ENCODE assay signal across 25 cellular contexts in genomic region chr17:77003699-77004098, GRCh38.
"Had no signal": no experiment of that assay in that cellular context is flagged by ENCODE, and none has a peak within 500 bp of the region (broad histone marks: within the 10 kb centered on the region; RNA-seq: fewer than 3 reads in every experiment).

No MANE protein-coding gene starts in this region.

- H3K9me3 ChIP-seq: esophagus squamous epithelium, ovary, psoas muscle, sigmoid colon, spleen, thoracic aorta, upper lobe of left lung had no signal

- H3K36me3 ChIP-seq: esophagus squamous epithelium, ovary, sigmoid colon, spleen, thoracic aorta, tibial nerve, upper lobe of left lung had no signal

- DNase-seq: dermis blood vessel endothelial cell; effector memory CD4-positive, alpha-beta T cell; erythroblast; esophagus squamous epithelium; hypothalamus; immature natural killer cell; islet precursor cell; kidney glomerular epithelial cell; mesenchymal stem cell; naive thymus-derived CD4-positive, alpha-beta T cell; occipital lobe; ovary; psoas muscle; right cardiac atrium; sigmoid colon; spleen; stimulated activated CD4-positive, alpha-beta T cell treated with anti-CD3 and anti-CD28 coated beads, Interleukin-2, amount 100 ng/mL, for 48 hours; stimulated activated naive B cell treated with anti-CD40 and anti-IgM and Interleukin-4, amounts not matched to agents 10 μg/mL and 1 μg/mL and 100 μg/mL, for 72 hours; upper lobe of left lung had no signal

- H3K36me3 Mint-ChIP-seq: immature natural killer cell, mesothelial cell of epicardium had no signal

- H3K4me1 Mint-ChIP-seq: mesothelial cell of epicardium had no signal

- H3K4me3 Mint-ChIP-seq: immature natural killer cell; mesothelial cell of epicardium; naive thymus-derived CD4-positive, alpha-beta T cell; stimulated activated naive B cell treated with anti-CD40 and anti-IgM and Interleukin-4, amounts not matched to agents 10 μg/mL and 1 μg/mL and 100 μg/mL, for 72 hours; stimulated activated naive CD8-positive, alpha-beta T cell treated with anti-CD3 and anti-CD28 coated beads, Interleukin-15, Interleukin-2, amounts not matched to agents 100 ng/mL and 50 ng/mL, for 24 hours had no signal

- ATAC-seq: naive thymus-derived CD4-positive, alpha-beta T cell; psoas muscle; right cardiac atrium; stimulated activated naive B cell treated with anti-CD40 and anti-IgM and Interleukin-4, amounts not matched to agents 10 μg/mL and 1 μg/mL and 100 μg/mL, for 72 hours had no signal

- H3K4me1 ChIP-seq: psoas muscle, sigmoid colon, tibial nerve, upper lobe of left lung had no signal

- H3K27me3 Mint-ChIP-seq: stimulated activated naive CD8-positive, alpha-beta T cell treated with anti-CD3 and anti-CD28 coated beads, Interleukin-15, Interleukin-2, amounts not matched to agents 100 ng/mL and 50 ng/mL, for 24 hours had no signal

- H3K4me3 ChIP-seq: coronary artery, esophagus squamous epithelium, lung, ovary, psoas muscle, sigmoid colon, spleen, thoracic aorta, tibial nerve, upper lobe of left lung had no signal

- H3K9me3 Mint-ChIP-seq: immature natural killer cell; mesothelial cell of epicardium; naive thymus-derived CD4-positive, alpha-beta T cell; stimulated activated naive B cell treated with anti-CD40 and anti-IgM and Interleukin-4, amounts not matched to agents 10 μg/mL and 1 μg/mL and 100 μg/mL, for 72 hours; stimulated activated naive CD8-positive, alpha-beta T cell treated with anti-CD3 and anti-CD28 coated beads, Interleukin-15, Interleukin-2, amounts not matched to agents 100 ng/mL and 50 ng/mL, for 24 hours had no signal

- H3K27me3 ChIP-seq: ovary, upper lobe of left lung had no signal

- H3K27ac Mint-ChIP-seq: immature natural killer cell; mesothelial cell of epicardium; stimulated activated naive B cell treated with anti-CD40 and anti-IgM and Interleukin-4, amounts not matched to agents 10 μg/mL and 1 μg/mL and 100 μg/mL, for 72 hours; stimulated activated naive CD8-positive, alpha-beta T cell treated with anti-CD3 and anti-CD28 coated beads, Interleukin-15, Interleukin-2, amounts not matched to agents 100 ng/mL and 50 ng/mL, for 24 hours had no signal

- H3K27ac ChIP-seq: coronary artery, esophagus squamous epithelium, ovary, psoas muscle, sigmoid colon, spleen, thoracic aorta, tibial nerve, upper lobe of left lung had no signal
